20 cellular contexts compared by ENCODE assay signal in the genomic region with DNA sequence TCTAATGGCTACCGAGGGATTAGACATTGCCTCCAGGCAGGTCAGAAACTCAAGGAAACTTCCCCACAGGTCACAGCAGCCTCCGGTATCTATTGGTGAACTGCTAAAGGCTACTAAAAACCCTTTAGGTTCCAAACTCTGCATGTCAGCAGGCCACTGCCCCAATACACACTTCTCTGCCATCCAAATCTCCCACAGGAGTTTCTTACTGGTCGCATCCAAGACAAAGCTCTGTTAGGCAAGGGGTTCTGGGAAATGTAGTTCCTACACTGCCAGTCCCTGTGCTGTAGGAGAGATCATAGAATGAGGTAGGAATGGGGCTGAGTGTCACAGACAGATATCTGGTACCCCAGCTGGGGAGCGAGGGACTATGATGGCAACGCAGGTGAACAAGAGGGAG.
A peak's percentile ranks its signal among the peaks of the same experiment; 100 is the strongest.
DNase-seq lines count a peak whose midpoint lies in the region; ATAC-seq and TF ChIP-seq lines count a peak whose summit lies in the region.
"Had no signal": no experiment of that assay in that cellular context is flagged by ENCODE, and none has a peak within 500 bp of the region (broad histone marks: within the 10 kb centered on the region; RNA-seq: fewer than 3 reads in every experiment).

No MANE protein-coding gene starts in this region.

- H3K4me1 ChIP-seq in PC-3 (ENCODE audit: insufficient read depth, low read length), result no peaks in the 10 kb centered on the region
- no peaks in the 10 kb centered on the region for H3K4me1 ChIP-seq in testis
- H3K4me1 ChIP-seq in heart right ventricle, result no peaks in the 10 kb centered on the region

- H3K27me3 ChIP-seq in PC-3 (ENCODE audit: low read length) (no peaks in the 10 kb centered on the region), testis (no peaks in the 10 kb centered on the region), heart right ventricle (no peaks in the 10 kb centered on the region)
- H3K27me3 ChIP-seq: esophagus muscularis mucosa had no signal

- H3K9me3 ChIP-seq in PC-3 (ENCODE audit: low read length) (no peaks in the 10 kb centered on the region), testis (no peaks in the 10 kb centered on the region), heart right ventricle (peaks cover 0 to 19% (median 7%) of the 10 kb centered on the region in 11 donors)
- H3K9me3 ChIP-seq: esophagus muscularis mucosa had no signal

- no TSS peak for BruUV-seq in PC-3 (replicated peaks; lab: Mats Ljungman, UMichigan)

- H4K20me1 ChIP-seq in PC-3 (ENCODE audit: low read length), result no peaks in the 10 kb centered on the region

- WGBS in testis, 2 donors, result 49 to 59% methylated on average over 4 to 5 of the region's 5 CpGs
- 62 to 66% methylated on average over 5 of the region's 5 CpGs for WGBS in heart right ventricle, 2 donors

- no peak overlapping the region for H3K4me3 Mint-ChIP-seq in glutamatergic neuron (ENCODE audit: unreplicated experiment)
- H3K4me3 Mint-ChIP-seq: memory B cell; nephron progenitor cell; stimulated activated effector memory CD8-positive, alpha-beta T cell treated with anti-CD3 and anti-CD28 coated beads, Interleukin-12 subunit alpha, Interleukin-12 subunit beta, amount 100 ng/mL, for 72 hours; T-helper 2 cell treated with Interferon-gamma antibody and Interleukin-4, amounts not matched to agents 5 μg/mL and 100 μg/mL, for 36 hours; type B pancreatic cell had no signal

- CTCF ChIA-PET in PC-3 (lab: Charles Lee), result no interaction called here

- TF ChIP-seq POLR2A in testis (IDR thresholded peaks at IDR 0.05), result no peak

- no peak overlapping the region for H3K4me2 ChIP-seq in PC-3 (ENCODE audit: low read length)

- peaks cover 26% of the 10 kb centered on the region for H3K4me1 Mint-ChIP-seq in glutamatergic neuron (ENCODE audit: low read depth, unreplicated experiment)
- H3K4me1 Mint-ChIP-seq: CD4-positive, CD25-positive, alpha-beta regulatory T cell; memory B cell; nephron progenitor cell; stimulated activated effector memory CD8-positive, alpha-beta T cell treated with anti-CD3 and anti-CD28 coated beads, Interleukin-12 subunit alpha, Interleukin-12 subunit beta, amount 100 ng/mL, for 72 hours had no signal

- no peak overlapping the region for H3K9ac ChIP-seq in PC-3 (ENCODE audit: low read length)

- no peak for TF ChIP-seq CTCF in PC-3 (conservative IDR thresholded peaks at IDR 0.05; ENCODE audit: low read depth, low read length)
- no peak for TF ChIP-seq CTCF in glutamatergic neuron (IDR thresholded peaks at IDR 0.05; ENCODE audit: partially characterized antibody, unreplicated experiment)
- no peak for TF ChIP-seq CTCF in testis (IDR thresholded peaks at IDR 0.05)
- no peak for TF ChIP-seq CTCF in heart right ventricle (IDR thresholded peaks at IDR 0.05)

- peak; percentile 14 for DNase-seq in NCI-H748 (lab: John Stamatoyannopoulos, UW; ENCODE audit: unreplicated experiment)
- no peak for DNase-seq in NCI-H748 treated with DMSO at 0.1 percent for 48 hours (lab: John Stamatoyannopoulos, UW)
- no peak for DNase-seq in PC-3
- no peak for DNase-seq in glutamatergic neuron
- peak; percentile 14 for DNase-seq in testis
- DNase-seq in heart right ventricle, result no peak
- no peak for DNase-seq in SIG-M5 (lab: John Stamatoyannopoulos, UW)
- no peak for DNase-seq in SIG-M5 treated with dmso at 0.1 percent for 504 hours (lab: John Stamatoyannopoulos, UW; ENCODE audit: unreplicated experiment)
- DNase-seq: ACHN; CD4-positive, CD25-positive, alpha-beta regulatory T cell; NCI-H1092; nephron progenitor cell; Right ventricle myocardium superior; stimulated activated CD4-positive, alpha-beta T cell treated with anti-CD3 and anti-CD28 coated beads, Interleukin-12 subunit alpha, Interleukin-12 subunit beta, amount 100 ng/mL, for 4 hours had no signal

- peaks cover 20% of the 10 kb centered on the region for H3K36me3 Mint-ChIP-seq in glutamatergic neuron (ENCODE audit: unreplicated experiment)
- H3K36me3 Mint-ChIP-seq: CD4-positive, CD25-positive, alpha-beta regulatory T cell; memory B cell; stimulated activated effector memory CD8-positive, alpha-beta T cell treated with anti-CD3 and anti-CD28 coated beads, Interleukin-12 subunit alpha, Interleukin-12 subunit beta, amount 100 ng/mL, for 72 hours had no signal

- ATAC-seq in PC-3, result no peak
- ATAC-seq in heart right ventricle, result no peak
- ATAC-seq: activated CD4-positive, CD25-positive, alpha-beta regulatory T cell treated with anti-CD3 and anti-CD28 coated beads, Interleukin-2, amount 50 U/mL, for 24 hours; stimulated activated effector memory CD8-positive, alpha-beta T cell treated with anti-CD3 and anti-CD28 coated beads, Interleukin-12 subunit alpha, Interleukin-12 subunit beta, amount 100 ng/mL, for 72 hours had no signal

- H3K27ac ChIP-seq in PC-3 (ENCODE audit: low read length) (no peak overlapping the region), testis (no peak overlapping the region), heart right ventricle (no peak overlapping the region)
- H3K27ac ChIP-seq: esophagus muscularis mucosa had no signal

- H2AFZ ChIP-seq in PC-3 (ENCODE audit: low read length), result peak overlapping the region; percentile 37; the same call in 1 of the 2 replicates

- H3K27me3 Mint-ChIP-seq in glutamatergic neuron (ENCODE audit: unreplicated experiment), result peaks cover 9% of the 10 kb centered on the region
- H3K27me3 Mint-ChIP-seq: memory B cell, type B pancreatic cell had no signal

- H3K36me3 ChIP-seq in PC-3 (ENCODE audit: low read depth, low read length), result no peaks in the 10 kb centered on the region
- H3K36me3 ChIP-seq in testis (ENCODE audit: low read depth, missing control alignments), result no peaks in the 10 kb centered on the region
- H3K36me3 ChIP-seq in heart right ventricle, result no peaks in the 10 kb centered on the region
- H3K36me3 ChIP-seq: esophagus muscularis mucosa had no signal

- H3K27ac Mint-ChIP-seq in glutamatergic neuron (ENCODE audit: unreplicated experiment), result peak overlapping the region; percentile 7
- H3K27ac Mint-ChIP-seq: CD4-positive, CD25-positive, alpha-beta regulatory T cell; memory B cell; nephron progenitor cell; stimulated activated effector memory CD8-positive, alpha-beta T cell treated with anti-CD3 and anti-CD28 coated beads, Interleukin-12 subunit alpha, Interleukin-12 subunit beta, amount 100 ng/mL, for 72 hours; T-helper 2 cell treated with Interferon-gamma antibody and Interleukin-4, amounts not matched to agents 5 μg/mL and 100 μg/mL, for 36 hours; type B pancreatic cell had no signal

- intact Hi-C loops in PC-3 (cut with micrococcal nuclease) (no loop called here), testis (cut with DNase I; ENCODE audit: low total_unique reads) (no loop called here), heart right ventricle (cut with DNase I) (no loop called here)

- H3F3A ChIP-seq in PC-3 (ENCODE audit: low read length, unreplicated experiment), result no peaks in the 10 kb centered on the region

- POLR2A ChIA-PET in PC-3 (lab: Charles Lee; ENCODE audit: unreplicated experiment), result no interaction called here

- no peak overlapping the region for H3K4me3 ChIP-seq in PC-3 (ENCODE audit: low read length)
- H3K4me3 ChIP-seq in testis, result peak overlapping the region in 1 of 2 donors; percentile 4
- no peak overlapping the region for H3K4me3 ChIP-seq in heart right ventricle
- H3K4me3 ChIP-seq: esophagus muscularis mucosa had no signal

- peaks cover 14% of the 10 kb centered on the region for H3K9me3 Mint-ChIP-seq in glutamatergic neuron (ENCODE audit: unreplicated experiment)

- H3K9me2 ChIP-seq in PC-3 (replicated peaks; ENCODE audit: low read length), result no peaks in the 10 kb centered on the region

- no peaks in the 10 kb centered on the region for H3K79me2 ChIP-seq in PC-3 (ENCODE audit: low read length)

Comparison
In these comparisons a context has a peak if more than half of its experiments do, and no peak if none do; other contexts are left out.
1. DNase-seq: peak in NCI-H748 (single experiment) and testis (single experiment); none in NCI-H748 treated with DMSO at 0.1 percent for 48 hours (single experiment), PC-3 (single experiment), glutamatergic neuron (single experiment), heart right ventricle (0 of 2), SIG-M5 (single experiment) and SIG-M5 treated with dmso at 0.1 percent for 504 hours (single experiment).